9 cellular contexts compared by ENCODE assay signal in the genomic region with DNA sequence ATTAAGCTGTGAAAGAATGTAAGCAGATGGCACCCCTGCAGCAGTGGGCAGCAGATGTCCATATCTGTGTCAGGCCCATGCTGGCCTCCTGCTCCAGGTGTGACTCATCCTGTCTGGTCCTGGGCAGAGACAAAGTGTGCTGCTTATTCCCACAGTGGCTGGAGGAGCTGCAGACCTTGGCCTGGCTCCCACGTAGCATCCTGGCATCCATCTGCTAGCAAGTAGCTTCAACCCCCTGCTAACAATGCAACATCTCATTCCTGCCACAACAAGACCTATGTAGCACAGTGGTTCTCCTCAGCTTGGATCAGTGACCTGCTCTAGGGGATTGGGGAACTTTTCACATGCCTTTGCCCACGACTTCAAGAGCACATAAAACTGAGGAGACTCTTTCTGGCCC.
DNase-seq lines count a peak whose midpoint lies in the region; ATAC-seq lines count a peak whose summit lies in the region.
"Had no signal": no experiment of that assay in that cellular context is flagged by ENCODE, and none has a peak within 500 bp of the region (broad histone marks: within the 10 kb centered on the region; RNA-seq: fewer than 3 reads in every experiment).

No MANE protein-coding gene starts in this region.

- DNase-seq in Daoy (ENCODE audit: low read depth) (peak; percentile 60), RKO (ENCODE audit: low spot score) (peak; percentile 16), fibroblast of peridontal ligament (ENCODE audit: extremely low read depth) (peak; percentile 22), pons (ENCODE audit: low spot score) (peak; percentile 75), NCI-H2227 (lab: John Stamatoyannopoulos, UW; ENCODE audit: unreplicated experiment) (no peak), GOT3 (lab: John Stamatoyannopoulos, UW) (no peak)
- DNase-seq in stimulated activated CD4-positive, alpha-beta T cell treated with anti-CD3 and anti-CD28 coated beads, Interleukin-4, amount 100 ng/mL, for 4 hours, result no peak
- DNase-seq: stimulated activated naive CD4-positive, alpha-beta T cell had no signal

- ATAC-seq in GM21717 (IDR thresholded peaks at IDR 0.05; ENCODE audit: unreplicated experiment), result no peak

Comparison
In these comparisons a context has a peak if more than half of its experiments do, and no peak if none do; other contexts are left out.
1. DNase-seq: peak in Daoy (single experiment), RKO (single experiment), fibroblast of peridontal ligament (single experiment) and pons (single experiment); none in stimulated activated CD4-positive, alpha-beta T cell treated with anti-CD3 and anti-CD28 coated beads, Interleukin-4, amount 100 ng/mL, for 4 hours (0 of 2), NCI-H2227 (single experiment) and GOT3 (single experiment).